ENCODE assay signal across 9 cellular contexts in genomic region chr1:204287466-204287881, GRCh38.
DNase-seq lines count a peak whose midpoint lies in the region; ATAC-seq, FAIRE-seq and TF ChIP-seq lines count a peak whose summit lies in the region.
"Had no signal": no experiment of that assay in that cellular context is flagged by ENCODE, and none has a peak within 500 bp of the region (broad histone marks: within the 10 kb centered on the region; RNA-seq: fewer than 3 reads in every experiment).

No MANE protein-coding gene starts in this region.

- H3K36me3 ChIP-seq in SK-N-SH (replicated peaks in 1 of 2; ENCODE audit: control insufficient read depth in 1 of 2, insufficient read depth in 2 of 2, low read length in 1 of 2), result peaks cover 0 to 2% of the 10 kb centered on the region in 2 experiments

- H3K9me2 ChIP-seq in SK-N-SH, result no peaks in the 10 kb centered on the region

- peaks cover 0 to 54% of the 10 kb centered on the region in 2 experiments; a peak in 2 of 4 replicates for H3K4me1 ChIP-seq in SK-N-SH (ENCODE audit: control insufficient read depth in 1 of 2, insufficient read depth in 2 of 2, low read depth in 1 of 2, low read length in 1 of 2)

- intact Hi-C loops in Calu3 (cut with micrococcal nuclease; ENCODE audit: unreplicated experiment) (loop anchor here (5.0 kb wide), 1 partner anchor 45 kb away; no protein-coding TSS in a partner anchor), head of caudate nucleus (cut with DNase I) (no loop called here)

- H3K27me3 ChIP-seq in SK-N-SH (ENCODE audit: insufficient read depth), result peaks cover 21% of the 10 kb centered on the region

- H3F3A ChIP-seq in SK-N-SH (replicated peaks; ENCODE audit: insufficient read depth), result peaks cover 3% of the 10 kb centered on the region

- no peaks in the 10 kb centered on the region for H3K79me2 ChIP-seq in SK-N-SH (ENCODE audit: insufficient read depth)

- H2AFZ ChIP-seq in SK-N-SH (ENCODE audit: low read depth), result no peak overlapping the region

- POLR2A ChIA-PET in SK-N-SH (lab: Yijun Ruan, JAX), result interaction anchor here (1.0 to 8.8 kb wide), 9 partner anchors 9 to 71 kb away, joined by 3 to 70 read pairs (median 10); partner anchors contain the start of gene PLEKHA6

- peak overlapping the region; percentile 53; the same call in 1 of the 2 replicates for H3K4me2 ChIP-seq in SK-N-SH

- no peak for TF ChIP-seq EP300 in SK-N-SH (IDR thresholded peaks at IDR 0.05; ENCODE audit: borderline replicate concordance in 1 of 2, low read depth in 1 of 2, low read length in 1 of 2)

- no TSS peak for BruUV-seq in Calu3 (replicated peaks; lab: Mats Ljungman, UMichigan)

- ATAC-seq in GM18861 (IDR thresholded peaks at IDR 0.05; ENCODE audit: unreplicated experiment), result no peak

- DNase-seq in Calu3 (no peak), SK-N-SH (no peak), head of caudate nucleus (peak in 34 of 42 donors; percentile 34 to 87 (median 64)), pons (ENCODE audit: low spot score) (peak; percentile 87), osteocyte (ENCODE audit: extremely low spot score, unreplicated experiment) (no peak), HFFc6 (no peak), D721Med (ENCODE audit: insufficient read length, low spot score) (no peak)

- peak overlapping the region; percentile 93 for H3K27ac Mint-ChIP-seq in Calu3 (ENCODE audit: unreplicated experiment)
- H3K27ac Mint-ChIP-seq in osteocyte (ENCODE audit: unreplicated experiment), result no peak overlapping the region
- H3K27ac Mint-ChIP-seq in HFFc6, result no peak overlapping the region

- H3K4me1 Mint-ChIP-seq in Calu3 (ENCODE audit: low read depth, unreplicated experiment) (peaks cover 56% of the 10 kb centered on the region), osteocyte (ENCODE audit: unreplicated experiment) (peaks cover 29% of the 10 kb centered on the region), HFFc6 (ENCODE audit: low read depth) (peaks cover 36% of the 10 kb centered on the region)

- CTCF ChIA-PET in Calu3 (lab: Charles Lee), result interaction anchor here (0.7 to 2.1 kb wide), 6 partner anchors 9 to 216 kb away, joined by 3 to 5 read pairs (median 4); no protein-coding TSS in a partner anchor
- CTCF ChIA-PET in SK-N-SH (lab: Yijun Ruan, JAX), result interaction anchor here (0.8 to 16.9 kb wide), 10 partner anchors 10 to 111 kb away, joined by 3 to 258 read pairs (median 4); partner anchors contain the start of gene PLEKHA6

- FAIRE-seq in D721Med (lab: Jason Lieb, UNC), result no peak
- FAIRE-seq: colon had no signal

- peak overlapping the region; percentile 74 for H3K4me3 Mint-ChIP-seq in Calu3 (ENCODE audit: low read depth, unreplicated experiment)
- no peak overlapping the region for H3K4me3 Mint-ChIP-seq in osteocyte (ENCODE audit: unreplicated experiment)
- no peak overlapping the region; the same call in 1 of the 2 replicates for H3K4me3 Mint-ChIP-seq in HFFc6

- H3K36me3 Mint-ChIP-seq in Calu3 (ENCODE audit: insufficient read depth, unreplicated experiment), result peaks cover 22% of the 10 kb centered on the region
- no peaks in the 10 kb centered on the region for H3K36me3 Mint-ChIP-seq in osteocyte (ENCODE audit: unreplicated experiment)
- no peaks in the 10 kb centered on the region for H3K36me3 Mint-ChIP-seq in HFFc6 (ENCODE audit: low read depth)

- TF ChIP-seq RAD21 in SK-N-SH (IDR thresholded peaks at IDR 0.05; ENCODE audit: low read length), result no peak

- TF ChIP-seq CTCF in Calu3 (IDR thresholded peaks at IDR 0.05; ENCODE audit: unreplicated experiment) (no peak), SK-N-SH (IDR thresholded peaks at IDR 0.05) (no peak), osteocyte (IDR thresholded peaks at IDR 0.05) (no peak), HFFc6 (IDR thresholded peaks at IDR 0.05) (no peak), D721Med (IDR thresholded peaks at IDR 0.05; ENCODE audit: insufficient read depth, missing control alignments) (no peak)

- 10% methylated on average over 7 of the region's 8 CpGs for WGBS in SK-N-SH (ENCODE audit: low lambda C conversion rate)

- H3K4me3 ChIP-seq in SK-N-SH (ENCODE audit: low read depth in 2 of 2, low read length in 1 of 2), result peak overlapping the region in 1 of 2 experiments; percentile 54; a peak in 2 of 4 replicates

- H3K27me3 Mint-ChIP-seq in Calu3 (ENCODE audit: unreplicated experiment) (no peaks in the 10 kb centered on the region), osteocyte (ENCODE audit: unreplicated experiment) (peaks cover 60% of the 10 kb centered on the region), HFFc6 (ENCODE audit: insufficient read depth) (peaks cover 15% of the 10 kb centered on the region)

- H3K9me3 Mint-ChIP-seq in Calu3 (ENCODE audit: low read depth, unreplicated experiment), result no peaks in the 10 kb centered on the region
- peaks cover 5% of the 10 kb centered on the region for H3K9me3 Mint-ChIP-seq in osteocyte (ENCODE audit: unreplicated experiment)
- no peaks in the 10 kb centered on the region for H3K9me3 Mint-ChIP-seq in HFFc6

- no peaks in the 10 kb centered on the region for H4K20me1 ChIP-seq in SK-N-SH (ENCODE audit: insufficient read depth)

- H3K9ac ChIP-seq in SK-N-SH, result no peak overlapping the region

- no peaks in the 10 kb centered on the region for H3K9me3 ChIP-seq in SK-N-SH

- peak overlapping the region in 1 of 2 experiments; percentile 98; a peak in 2 of 4 replicates for H3K27ac ChIP-seq in SK-N-SH (ENCODE audit: low read depth in 2 of 2, low read length in 1 of 2)

TF ChIP-seq in SK-N-SH, 30 proteins besides CTCF, POLR2A, EP300 and RAD21:
- TF ChIP-seq GATA2 (CRISPR knock-in tag; IDR thresholded peaks at IDR 0.05) (no peak), CHD2 (IDR thresholded peaks at IDR 0.05; ENCODE audit: low read length, partially characterized antibody) (no peak), SMC3 (IDR thresholded peaks at IDR 0.05; ENCODE audit: low read depth, low read length) (no peak), FOSL2 (IDR thresholded peaks at IDR 0.05; ENCODE audit: borderline replicate concordance, low read depth) (no peak), USF1 (IDR thresholded peaks at IDR 0.05; ENCODE audit: borderline replicate concordance, low read depth) (no peak), TCF12 (IDR thresholded peaks at IDR 0.05) (no peak), NRF1 (IDR thresholded peaks at IDR 0.05; ENCODE audit: low read depth, low read length) (no peak), MEF2A (IDR thresholded peaks at IDR 0.05; ENCODE audit: borderline replicate concordance, low read depth) (no peak), MXI1 (IDR thresholded peaks at IDR 0.05; ENCODE audit: low read depth, low read length) (no peak), POLR2AphosphoS5 (IDR thresholded peaks at IDR 0.05; ENCODE audit: low read depth, low read length) (no peak), TAF1 (IDR thresholded peaks at IDR 0.05; ENCODE audit: borderline replicate concordance, low read depth, low read length) (no peak), RXRA (IDR thresholded peaks at IDR 0.05; ENCODE audit: borderline replicate concordance, low read depth) (no peak), NFIC (IDR thresholded peaks at IDR 0.05; ENCODE audit: borderline replicate concordance) (no peak), USF2 (IDR thresholded peaks at IDR 0.05; ENCODE audit: borderline replicate concordance, low read depth, low read length) (no peak), EZH2phosphoT487 (IDR thresholded peaks at IDR 0.05; ENCODE audit: borderline replicate concordance, low read depth) (no peak), RFX5 (IDR thresholded peaks at IDR 0.05; ENCODE audit: low read length) (no peak), JUND (IDR thresholded peaks at IDR 0.05) (no peak), RCOR1 (IDR thresholded peaks at IDR 0.05; ENCODE audit: low read length) (no peak), FOXJ3 (CRISPR knock-in tag; IDR thresholded peaks at IDR 0.05) (no peak)

Comparison
In these comparisons a context has a peak if more than half of its experiments do, and no peak if none do; other contexts are left out.
1. DNase-seq: peak in head of caudate nucleus (34 of 42) and pons (single experiment); none in Calu3 (single experiment), SK-N-SH (single experiment), osteocyte (single experiment), HFFc6 (single experiment) and D721Med (single experiment).